Comparison of ENCODE assay signal across 9 cellular contexts in genomic region chr10:88281592-88282268, GRCh38.
DNase-seq lines count a peak whose midpoint lies in the region; ATAC-seq and TF ChIP-seq lines count a peak whose summit lies in the region.
"Had no signal": no experiment of that assay in that cellular context is flagged by ENCODE, and none has a peak within 500 bp of the region (broad histone marks: within the 10 kb centered on the region; RNA-seq: fewer than 3 reads in every experiment).

No MANE protein-coding gene starts in this region.

- H3K27me3 ChIP-seq in HAP-1 (ENCODE audit: low read depth) = no peaks in the 10 kb centered on the region

- H3K36me3 ChIP-seq in OCI-LY7 (ENCODE audit: insufficient read depth, low read length) = no peaks in the 10 kb centered on the region
- H3K36me3 ChIP-seq in HAP-1 (replicated peaks) = no peaks in the 10 kb centered on the region

- H3K4me1 ChIP-seq in OCI-LY7 (ENCODE audit: insufficient read depth, low read length, poor library complexity, severe bottlenecking) (peaks cover 31% of the 10 kb centered on the region), HAP-1 (no peaks in the 10 kb centered on the region)

- ATAC-seq in GM18868 (IDR thresholded peaks at IDR 0.05; ENCODE audit: unreplicated experiment) (peak; percentile 42), HG03159 (IDR thresholded peaks at IDR 0.05; ENCODE audit: unreplicated experiment) (no peak)

- DNase-seq in A172 (ENCODE audit: low spot score) = peak; percentile 76
- DNase-seq in OCI-LY7 (ENCODE audit: low spot score) = peak; percentile 34
- peak; percentile 84 for DNase-seq in fibroblast of the conjunctiva (ENCODE audit: low read depth)
- no peak for DNase-seq in HAP-1 (ENCODE audit: low spot score in 2 of 2)
- DNase-seq in GM19238 (ENCODE audit: insufficient read length, low spot score) = no peak
- DNase-seq in NCI-H510A (lab: John Stamatoyannopoulos, UW) = no peak
- DNase-seq: posterior cingulate gyrus had no signal

- peak overlapping the region; percentile 51 for H3K4me2 ChIP-seq in OCI-LY7 (ENCODE audit: low read length)

- peak overlapping the region; percentile 76 for H2AFZ ChIP-seq in OCI-LY7 (ENCODE audit: low read length)

- intact Hi-C loops in OCI-LY7 (cut with micrococcal nuclease; ENCODE audit: unreplicated experiment) = no loop called here

- no peak overlapping the region for H3K27ac ChIP-seq in OCI-LY7 (ENCODE audit: low read depth, low read length, poor library complexity, severe bottlenecking)

- H3K9me3 ChIP-seq in OCI-LY7 (ENCODE audit: low read length) (no peaks in the 10 kb centered on the region), HAP-1 (no peaks in the 10 kb centered on the region)

- BruUV-seq in OCI-LY7 (replicated peaks; lab: Mats Ljungman, UMichigan) = no TSS peak

- no peaks in the 10 kb centered on the region for H4K20me1 ChIP-seq in OCI-LY7 (ENCODE audit: insufficient read depth, low read length)

- POLR2A ChIA-PET in OCI-LY7 (lab: Charles Lee) = interaction anchor here (0.6 to 1.4 kb wide), 5 partner anchors 9 to 161 kb away, joined by 3 to 4 read pairs (median 3); no protein-coding TSS in a partner anchor

- in situ Hi-C loops in HAP-1 (cut with MboI; ENCODE audit: low sequenced_read_pairs) = no loop called here

- TF ChIP-seq CTCF in OCI-LY7 (conservative IDR thresholded peaks at IDR 0.05; ENCODE audit: low read length) = no peak

- CTCF ChIA-PET in OCI-LY7 (lab: Charles Lee; ENCODE audit: unreplicated experiment) = no interaction called here

- no peaks in the 10 kb centered on the region for H3K9me2 ChIP-seq in OCI-LY7 (ENCODE audit: insufficient read depth, low read length)

- H3K79me2 ChIP-seq in OCI-LY7 (ENCODE audit: insufficient read depth, low read depth, low read length) = no peaks in the 10 kb centered on the region

- H3K4me3 ChIP-seq in OCI-LY7 (ENCODE audit: low read depth, low read length, poor library complexity, severe bottlenecking) = peak overlapping the region; percentile 6
- H3K4me3 ChIP-seq in HAP-1 = no peak overlapping the region

Comparison
In these comparisons a context has a peak if more than half of its experiments do, and no peak if none do; other contexts are left out.
1. DNase-seq: peak in A172 (single experiment), OCI-LY7 (single experiment) and fibroblast of the conjunctiva (single experiment); none in HAP-1 (0 of 2), GM19238 (single experiment) and NCI-H510A (single experiment).